ENCODE assay signal across 34 cellular contexts in genomic region chr1:35407743-35408142, GRCh38.
"Had no signal": no experiment of that assay in that cellular context is flagged by ENCODE, and none has a peak within 500 bp of the region (broad histone marks: within the 10 kb centered on the region; RNA-seq: fewer than 3 reads in every experiment).

No MANE protein-coding gene starts in this region.

- H3K4me3 Mint-ChIP-seq: activated CD4-positive, alpha-beta memory T cell treated with anti-CD3 and anti-CD28 coated beads for 36 hours; activated CD4-positive, alpha-beta T cell treated with anti-CD3 and anti-CD28 coated beads for 36 hours; activated CD4-positive, alpha-beta T cell treated with anti-CD3 and anti-CD28 coated beads, Interleukin-2, amount 10 ng/mL, durations not matched to agents 24 days and 14 days; activated CD8-positive, alpha-beta memory T cell treated with anti-CD3 and anti-CD28 coated beads, Interleukin-2, amount 10 ng/mL, durations not matched to agents 7 days and 5 days; activated CD8-positive, alpha-beta T cell treated with anti-CD3 and anti-CD28 coated beads, Interleukin-2, amount 10 ng/mL, durations not matched to agents 7 days and 5 days; activated naive CD4-positive, alpha-beta T cell treated with anti-CD3 and anti-CD28 coated beads, Interleukin-2, amount 10 ng/mL, durations not matched to agents 7 days and 5 days; activated naive CD8-positive, alpha-beta T cell; effector memory CD8-positive, alpha-beta T cell; T-cell; T-helper 1 cell treated with Interleukin-12 subunit alpha and Interleukin-12 subunit beta and Interleukin-4 antibody, amounts not matched to agents 30 μg/mL and 1 μg/mL, for 36 hours had no signal

- H3K27me3 ChIP-seq: body of pancreas, heart left ventricle had no signal

- H3K4me3 ChIP-seq: body of pancreas, heart left ventricle had no signal

- H3K9me3 Mint-ChIP-seq: activated CD4-positive, alpha-beta memory T cell treated with anti-CD3 and anti-CD28 coated beads for 36 hours; activated CD4-positive, alpha-beta T cell treated with anti-CD3 and anti-CD28 coated beads, Interleukin-2, amount 10 ng/mL, durations not matched to agents 24 days and 14 days; activated naive CD4-positive, alpha-beta T cell treated with anti-CD3 and anti-CD28 coated beads, Interleukin-2, amount 10 ng/mL, durations not matched to agents 7 days and 5 days; effector memory CD8-positive, alpha-beta T cell; T-cell; T-helper 1 cell treated with Interleukin-12 subunit alpha and Interleukin-12 subunit beta and Interleukin-4 antibody, amounts not matched to agents 30 μg/mL and 1 μg/mL, for 36 hours had no signal

- H3K9me3 ChIP-seq: body of pancreas had no signal

- FAIRE-seq: colon, endometrium, frontal cortex had no signal

- ATAC-seq: activated CD4-positive, alpha-beta T cell treated with anti-CD3 and anti-CD28 coated beads for 36 hours; activated CD8-positive, alpha-beta memory T cell treated with anti-CD3 and anti-CD28 coated beads, Interleukin-2, amount 10 ng/mL, durations not matched to agents 7 days and 5 days; activated CD8-positive, alpha-beta T cell treated with anti-CD3 and anti-CD28 coated beads, Interleukin-2, amount 10 ng/mL, durations not matched to agents 7 days and 5 days; body of pancreas; effector memory CD8-positive, alpha-beta T cell; esophagus mucosa; heart left ventricle; T-cell had no signal

- H3K4me1 ChIP-seq: heart left ventricle had no signal

- H3K27me3 Mint-ChIP-seq: activated CD4-positive, alpha-beta memory T cell treated with anti-CD3 and anti-CD28 coated beads for 36 hours; activated CD4-positive, alpha-beta T cell treated with anti-CD3 and anti-CD28 coated beads for 36 hours; activated CD4-positive, alpha-beta T cell treated with anti-CD3 and anti-CD28 coated beads, Interleukin-2, amount 10 ng/mL, durations not matched to agents 24 days and 14 days; activated CD8-positive, alpha-beta memory T cell treated with anti-CD3 and anti-CD28 coated beads, Interleukin-2, amount 10 ng/mL, durations not matched to agents 7 days and 5 days; activated naive CD4-positive, alpha-beta T cell treated with anti-CD3 and anti-CD28 coated beads, Interleukin-2, amount 10 ng/mL, durations not matched to agents 7 days and 5 days; activated naive CD8-positive, alpha-beta T cell; effector memory CD8-positive, alpha-beta T cell; T-cell had no signal

- H3K4me1 Mint-ChIP-seq: activated CD4-positive, alpha-beta T cell treated with anti-CD3 and anti-CD28 coated beads for 36 hours; activated CD4-positive, alpha-beta T cell treated with anti-CD3 and anti-CD28 coated beads, Interleukin-2, amount 10 ng/mL, durations not matched to agents 24 days and 14 days; activated CD8-positive, alpha-beta memory T cell treated with anti-CD3 and anti-CD28 coated beads, Interleukin-2, amount 10 ng/mL, durations not matched to agents 7 days and 5 days; activated naive CD4-positive, alpha-beta T cell treated with anti-CD3 and anti-CD28 coated beads, Interleukin-2, amount 10 ng/mL, durations not matched to agents 7 days and 5 days; T-cell had no signal

- H3K27ac Mint-ChIP-seq: activated CD4-positive, alpha-beta memory T cell treated with anti-CD3 and anti-CD28 coated beads for 36 hours; activated CD4-positive, alpha-beta T cell treated with anti-CD3 and anti-CD28 coated beads for 36 hours; activated CD4-positive, alpha-beta T cell treated with anti-CD3 and anti-CD28 coated beads, Interleukin-2, amount 10 ng/mL, durations not matched to agents 24 days and 14 days; activated CD8-positive, alpha-beta memory T cell treated with anti-CD3 and anti-CD28 coated beads, Interleukin-2, amount 10 ng/mL, durations not matched to agents 7 days and 5 days; activated CD8-positive, alpha-beta T cell treated with anti-CD3 and anti-CD28 coated beads, Interleukin-2, amount 10 ng/mL, durations not matched to agents 7 days and 5 days; activated naive CD4-positive, alpha-beta T cell treated with anti-CD3 and anti-CD28 coated beads, Interleukin-2, amount 10 ng/mL, durations not matched to agents 7 days and 5 days; activated naive CD8-positive, alpha-beta T cell; effector memory CD8-positive, alpha-beta T cell; T-cell; T-helper 1 cell treated with Interleukin-12 subunit alpha and Interleukin-12 subunit beta and Interleukin-4 antibody, amounts not matched to agents 30 μg/mL and 1 μg/mL, for 36 hours had no signal

- DNase-seq: activated CD4-positive, alpha-beta memory T cell treated with anti-CD3 and anti-CD28 coated beads for 36 hours; activated CD4-positive, alpha-beta T cell treated with anti-CD3 and anti-CD28 coated beads for 36 hours; activated CD4-positive, alpha-beta T cell treated with anti-CD3 and anti-CD28 coated beads, Interleukin-2, amount 10 ng/mL, durations not matched to agents 24 days and 14 days; activated CD4-positive, CD25-positive, alpha-beta regulatory T cell; activated CD4-positive, CD25-positive, alpha-beta regulatory T cell treated with anti-CD3 and anti-CD28 coated beads, Interleukin-2, amount 50 U/mL, for 72 hours; activated CD8-positive, alpha-beta memory T cell treated with anti-CD3 and anti-CD28 coated beads, Interleukin-2, amount 10 ng/mL, durations not matched to agents 7 days and 5 days; activated CD8-positive, alpha-beta memory T cell treated with anti-CD3 and anti-CD28 coated beads, Interleukin-2, amount 50 U/mL, for 4 hours; activated CD8-positive, alpha-beta T cell treated with anti-CD3 and anti-CD28 coated beads, Interleukin-2, amount 10 ng/mL, durations not matched to agents 7 days and 5 days; activated gamma-delta T cell; activated naive CD4-positive, alpha-beta T cell; activated naive CD4-positive, alpha-beta T cell treated with anti-CD3 and anti-CD28 coated beads, Interleukin-2, amount 10 ng/mL, durations not matched to agents 7 days and 5 days; activated T-cell treated with anti-CD3 and anti-CD28 coated beads, Interleukin-2, amount 50 U/mL, for 1 hour; activated T-cell treated with anti-CD3 and anti-CD28 coated beads, Interleukin-2, amount 50 U/mL, for 48 hours; amygdala; aorta; body of pancreas; caudate nucleus; cortex of kidney; dermis blood vessel endothelial cell; effector CD4-positive, alpha-beta T cell; effector memory CD8-positive, alpha-beta T cell; foreskin fibroblast; glutamatergic neuron; heart left ventricle; SW 1271; T-cell; T-helper 9 cell; WERI-Rb-1 had no signal

- H3K27ac ChIP-seq: heart left ventricle, WERI-Rb-1 had no signal
